8 cellular contexts compared by ENCODE assay signal in genomic region chr12:57754411-57755193, GRCh38. TPM values are rescaled to one million over a fixed set of nuclear protein-coding genes. Genes with fewer than 3 reads are reported as not detected.
A peak's percentile ranks its signal among the peaks of the same experiment; 100 is the strongest.
DNase-seq lines count a peak whose midpoint lies in the region; ATAC-seq, FAIRE-seq and TF ChIP-seq lines count a peak whose summit lies in the region.

Gene MARCHF9 (plus strand): TSS chr12:57755103. CDS start chr12:57755529, 426 bp downstream.

- FAIRE-seq in urothelium cell line (lab: Jason Lieb, UNC): peak; percentile 94

- H3K4me3 Mint-ChIP-seq in progenitor cell of endocrine pancreas (ENCODE audit: low read depth): peak within 1 kb of the TSS; percentile 94

- H3K4me3 ChIP-seq in LNCaP clone FGC (ENCODE audit: low read depth, low read length) (peak within 1 kb of the TSS; percentile 77), SJCRH30 (peak within 1 kb of the TSS; percentile 60)

- intact Hi-C loops in Right ventricle myocardium superior (cut with DNase I): no loop called here

- H3K27me3 Mint-ChIP-seq in progenitor cell of endocrine pancreas: no peaks in the 10 kb centered on the region

- no peak within 1 kb of the TSS for H3K27ac ChIP-seq in SJCRH30

- H3K4me1 Mint-ChIP-seq in progenitor cell of endocrine pancreas (ENCODE audit: low read depth): peaks cover 36% of the 10 kb centered on the region

- ATAC-seq in GM21526 (IDR thresholded peaks at IDR 0.05; ENCODE audit: low FRiP score, unreplicated experiment): peak; percentile 32
- peak; percentile 3 for ATAC-seq in Right ventricle myocardium superior (ENCODE audit: poor library complexity)

- TF ChIP-seq CTCF in LNCaP clone FGC (IDR thresholded peaks at IDR 0.05; ENCODE audit: control insufficient read depth, extremely low read depth, insufficient read depth) (no peak), progenitor cell of endocrine pancreas (IDR thresholded peaks at IDR 0.05; ENCODE audit: unreplicated experiment) (no peak)

- no peaks in the 10 kb centered on the region for H3K9me3 Mint-ChIP-seq in progenitor cell of endocrine pancreas (ENCODE audit: low read depth)

- peaks cover 21% of the 10 kb centered on the region for H3K36me3 Mint-ChIP-seq in progenitor cell of endocrine pancreas (ENCODE audit: insufficient read depth)

- peaks cover 7% of the 10 kb centered on the region for H3K27me3 ChIP-seq in SJCRH30

- peaks cover 27% of the 10 kb centered on the region for H3K4me1 ChIP-seq in SJCRH30

- DNase-seq in CMK (ENCODE audit: low read depth): peak; percentile 49
- peak; percentile 46 for DNase-seq in LNCaP clone FGC (ENCODE audit: low read depth)
- peak; percentile 100 for DNase-seq in SJCRH30
- peak; percentile 22 to 80 (median 47) for DNase-seq in activated naive CD4-positive, alpha-beta T cell (lab: John Stamatoyannopoulos, UW)
- peak; percentile 67 for DNase-seq in Right ventricle myocardium superior
- DNase-seq in progenitor cell of endocrine pancreas (ENCODE audit: low spot score, unreplicated experiment): no peak
- DNase-seq in urothelium cell line (ENCODE audit: low spot score): peak; percentile 80

- peaks cover 23% of the 10 kb centered on the region for H3K36me3 ChIP-seq in SJCRH30

- H3K9me3 ChIP-seq in SJCRH30 (replicated peaks): no peaks in the 10 kb centered on the region

- peak within 1 kb of the TSS; percentile 96 for H3K27ac Mint-ChIP-seq in progenitor cell of endocrine pancreas

RNA-seq across cellular contexts. Expression of gene MARCHF9, which starts in this region (rescaled TPM):
- 136 and 147 TPM in 2 replicates for total RNA-seq in SJCRH30 (2014; rRNA removed; shearing (Covaris generic))
- total RNA-seq in Right ventricle myocardium superior (12.2 TPM), progenitor cell of endocrine pancreas (33.8 and 34.3 TPM in 2 replicates)
